8 cellular contexts compared by ENCODE assay signal in genomic region chr6:15101130-15101529, GRCh38.
"Had no signal": no experiment of that assay in that cellular context is flagged by ENCODE, and none has a peak within 500 bp of the region (broad histone marks: within the 10 kb centered on the region; RNA-seq: fewer than 3 reads in every experiment).

No MANE protein-coding gene starts in this region.

- H3K4me3 ChIP-seq: GM12878 had no signal

- ATAC-seq: GM12878 had no signal

- DNase-seq: GDM1, GF-D8 had no signal

- FAIRE-seq: G401.6, GM12878, GM12891, GM12892, GM18507, GM19239 had no signal
